In genomic region chr9:95250462-95251058, GRCh38 we compare ENCODE assay signal across 22 cellular contexts.
DNase-seq lines count a peak whose midpoint lies in the region; FAIRE-seq and TF ChIP-seq lines count a peak whose summit lies in the region.
"Had no signal": no experiment of that assay in that cellular context is flagged by ENCODE, and none has a peak within 500 bp of the region (broad histone marks: within the 10 kb centered on the region; RNA-seq: fewer than 3 reads in every experiment).

No MANE protein-coding gene starts in this region.

- H3K9me2 ChIP-seq in hepatocyte (replicated peaks; ENCODE audit: insufficient read depth): no peaks in the 10 kb centered on the region

- no peaks in the 10 kb centered on the region for H3K36me3 ChIP-seq in A673 (ENCODE audit: insufficient read depth, low read length, poor library complexity, severe bottlenecking)
- H3K36me3 ChIP-seq in hepatocyte (replicated peaks; ENCODE audit: insufficient read depth, low read depth): no peaks in the 10 kb centered on the region
- H3K36me3 ChIP-seq: adrenal gland had no signal

- H3K4me3 ChIP-seq in A673 (ENCODE audit: low read depth, low read length, poor library complexity, severe bottlenecking) (peak overlapping the region; percentile 10), fibroblast of pulmonary artery (replicated peaks; ENCODE audit: low read depth, low read length) (no peak overlapping the region), hepatocyte (no peak overlapping the region)
- H3K4me3 ChIP-seq: adrenal gland, lung, Peyer's patch had no signal

- no peak overlapping the region for H3K4me2 ChIP-seq in hepatocyte

- intact Hi-C loops in A673 (cut with micrococcal nuclease; ENCODE audit: unreplicated experiment): no loop called here

- H3K27ac ChIP-seq in A673 (ENCODE audit: low read depth, low read length, poor library complexity, severe bottlenecking) (peak overlapping the region; percentile 29), hepatocyte (no peak overlapping the region)
- H3K27ac ChIP-seq: adrenal gland, parathyroid adenoma, Peyer's patch had no signal

- no peaks in the 10 kb centered on the region for H4K20me1 ChIP-seq in hepatocyte (ENCODE audit: insufficient read depth, poor library complexity, severe bottlenecking)

- H3K4me1 ChIP-seq in A673 (ENCODE audit: insufficient read depth, low read length, poor library complexity, severe bottlenecking) (peaks cover 24% of the 10 kb centered on the region), hepatocyte (ENCODE audit: insufficient read depth) (no peaks in the 10 kb centered on the region)
- H3K4me1 ChIP-seq: adrenal gland, parathyroid adenoma, Peyer's patch had no signal

- no TSS peak for BruUV-seq in A673 (replicated peaks; lab: Mats Ljungman, UMichigan)

- DNase-seq in A673 (ENCODE audit: low spot score) (peak; percentile 88), GM12891 (ENCODE audit: insufficient read length, low spot score) (no peak), NCI-H69 (lab: John Stamatoyannopoulos, UW) (peak; percentile 87), fibroblast of pulmonary artery (ENCODE audit: low read depth) (peak; percentile 6), Kasumi-1 (lab: John Stamatoyannopoulos, UW) (no peak), NK-92 (lab: John Stamatoyannopoulos, UW; ENCODE audit: unreplicated experiment) (no peak), A172 (ENCODE audit: low spot score) (no peak), hepatocyte (ENCODE audit: low spot score) (no peak)
- DNase-seq: activated CD4-positive, alpha-beta T cell treated with anti-CD3 and anti-CD28 coated beads, Interleukin-2, amount 10 ng/mL, durations not matched to agents 7 days and 5 days; activated CD8-positive, alpha-beta memory T cell treated with anti-CD3 and anti-CD28 coated beads, Interleukin-2, amount 50 U/mL, for 48 hours; activated effector memory CD4-positive, alpha-beta T cell treated with anti-CD3 and anti-CD28 coated beads, Interleukin-2, amount 50 U/mL, for 16 hours; adrenal gland; CD8-positive, alpha-beta T cell; effector CD8-positive, alpha-beta T cell; NCI-H187 treated with DMSO at 0.1 percent for 48 hours; NCI-H82; Peyer's patch; stimulated activated CD4-positive, alpha-beta T cell treated with anti-CD3 and anti-CD28 coated beads, Interleukin-2, amount 100 ng/mL, for 48 hours had no signal

- peak; percentile 28 for FAIRE-seq in GM12891 (lab: Jason Lieb, UNC)
- FAIRE-seq: GM19239, TTC549 had no signal

- CTCF ChIA-PET in A673 (lab: Charles Lee): no interaction called here

- TF ChIP-seq POLR2A in GM12891 (IDR thresholded peaks at IDR 0.05; ENCODE audit: low read depth, low read length): no peak

- H3K79me2 ChIP-seq in hepatocyte: peaks cover 7% of the 10 kb centered on the region
- H3K79me2 ChIP-seq: parathyroid adenoma had no signal

- no peaks in the 10 kb centered on the region for H3K9me3 ChIP-seq in A673 (ENCODE audit: low read depth, low read length, poor library complexity, severe bottlenecking)
- H3K9me3 ChIP-seq in hepatocyte (ENCODE audit: low read depth): no peaks in the 10 kb centered on the region
- H3K9me3 ChIP-seq: adrenal gland, Peyer's patch had no signal

- no peak overlapping the region for H2AFZ ChIP-seq in hepatocyte
- H2AFZ ChIP-seq: parathyroid adenoma had no signal

- POLR2A ChIA-PET in A673 (lab: Charles Lee; ENCODE audit: low non-redundant PET): interaction anchor here (0.6 kb wide), 1 partner anchor 79 kb away, joined by 4 read pairs; no protein-coding TSS in a partner anchor

- H3K27me3 ChIP-seq in A673 (replicated peaks; ENCODE audit: insufficient read depth, low read depth, low read length, poor library complexity): no peaks in the 10 kb centered on the region
- no peaks in the 10 kb centered on the region for H3K27me3 ChIP-seq in hepatocyte
- H3K27me3 ChIP-seq: adrenal gland, Peyer's patch had no signal

- 78% methylated on average over 7 of the region's 7 CpGs for WGBS in hepatocyte (ENCODE audit: low lambda C conversion rate, missing lambda C conversion rate)

- TF ChIP-seq CTCF in A673 (conservative IDR thresholded peaks at IDR 0.05; ENCODE audit: low read depth, low read length): no peak
- no peak for TF ChIP-seq CTCF in fibroblast of pulmonary artery (IDR thresholded peaks at IDR 0.05; ENCODE audit: low read length, missing control alignments)
- TF ChIP-seq CTCF in hepatocyte (IDR thresholded peaks at IDR 0.05; ENCODE audit: poor library complexity): no peak

TF ChIP-seq in GM12891, 5 proteins besides CTCF, POLR2A, EP300 and RAD21:
- TF ChIP-seq SPI1 (IDR thresholded peaks at IDR 0.05; ENCODE audit: low read depth, low read length) (no peak), POU2F2 (IDR thresholded peaks at IDR 0.05; ENCODE audit: low read depth, low read length) (no peak), TAF1 (IDR thresholded peaks at IDR 0.05; ENCODE audit: low read depth, low read length) (no peak), POLR2AphosphoS5 (IDR thresholded peaks at IDR 0.05; ENCODE audit: low read depth, low read length) (no peak), PAX5 (IDR thresholded peaks at IDR 0.05; ENCODE audit: insufficient read depth, low read length, severe bottlenecking) (no peak)

Comparison
In these comparisons a context has a peak if more than half of its experiments do, and no peak if none do; other contexts are left out.
1. DNase-seq: peak in A673 (single experiment), NCI-H69 (single experiment) and fibroblast of pulmonary artery (single experiment); none in GM12891 (single experiment), Kasumi-1 (0 of 2), NK-92 (single experiment), A172 (single experiment) and hepatocyte (single experiment).